Comparison of ENCODE assay signal across 9 cellular contexts in the genomic region with DNA sequence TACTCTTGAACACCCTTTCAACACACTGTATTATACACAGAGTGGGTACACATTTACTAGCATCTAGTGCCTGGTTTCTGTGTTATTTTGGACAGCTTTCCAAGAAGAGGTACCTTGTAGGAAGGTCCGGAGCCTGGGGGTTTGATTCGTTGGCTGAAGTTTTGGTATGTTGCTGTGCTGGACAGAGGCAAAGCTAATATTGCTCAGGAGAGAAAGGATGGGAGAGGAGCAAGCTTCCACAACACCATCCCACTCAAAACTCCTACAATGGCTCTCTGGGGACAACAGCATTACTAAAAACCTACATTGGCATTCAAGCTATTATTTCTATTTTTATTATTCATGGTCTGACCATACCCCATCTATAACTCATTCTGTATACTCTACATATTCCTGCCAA. TPM values are rescaled to one million over a fixed set of nuclear protein-coding genes. Genes with fewer than 3 reads are reported as not detected.
DNase-seq lines count a peak whose midpoint lies in the region; ATAC-seq and FAIRE-seq lines count a peak whose summit lies in the region.
"Had no signal": no experiment of that assay in that cellular context is flagged by ENCODE, and none has a peak within 500 bp of the region (broad histone marks: within the 10 kb centered on the region; RNA-seq: fewer than 3 reads in every experiment).

No MANE protein-coding gene starts in this region.

- peaks cover 36% of the 10 kb centered on the region for H3K4me1 Mint-ChIP-seq in activated CD4-positive, alpha-beta memory T cell treated with anti-CD3 and anti-CD28 coated beads, Interleukin-2, amount 10 ng/mL, durations not matched to agents 7 days and 5 days
- H3K4me1 Mint-ChIP-seq in stimulated activated effector memory CD8-positive, alpha-beta T cell treated with anti-CD3 and anti-CD28 coated beads, Interleukin-12 subunit alpha, Interleukin-12 subunit beta, amount 100 ng/mL, for 72 hours, result peaks cover 41% of the 10 kb centered on the region

- H3K36me3 Mint-ChIP-seq in activated CD4-positive, alpha-beta memory T cell treated with anti-CD3 and anti-CD28 coated beads, Interleukin-2, amount 10 ng/mL, durations not matched to agents 7 days and 5 days (ENCODE audit: low read depth), result peaks cover 2% of the 10 kb centered on the region
- H3K36me3 Mint-ChIP-seq in stimulated activated effector memory CD8-positive, alpha-beta T cell treated with anti-CD3 and anti-CD28 coated beads, Interleukin-12 subunit alpha, Interleukin-12 subunit beta, amount 100 ng/mL, for 72 hours, result peaks cover 5% of the 10 kb centered on the region

- H3K27me3 ChIP-seq in iPS-15b (ENCODE audit: control insufficient read depth, insufficient read depth, low read length), result peaks cover 35% of the 10 kb centered on the region

- H3K4me1 ChIP-seq in iPS-15b (ENCODE audit: control insufficient read depth, insufficient read depth, low read length), result peaks cover 6% of the 10 kb centered on the region

- DNase-seq in DMS53 (lab: John Stamatoyannopoulos, UW) (peak; percentile 16), DMS53 treated with DMSO at 0.1 percent for 48 hours (lab: John Stamatoyannopoulos, UW; ENCODE audit: unreplicated experiment) (no peak), frontal cortex (ENCODE audit: low spot score in 2 of 2) (no peak), left lobe of liver (ENCODE audit: low spot score) (no peak)
- no peak for DNase-seq in activated CD4-positive, alpha-beta memory T cell treated with anti-CD3 and anti-CD28 coated beads, Interleukin-2, amount 10 ng/mL, durations not matched to agents 7 days and 5 days
- DNase-seq in stimulated activated effector memory CD8-positive, alpha-beta T cell treated with anti-CD3 and anti-CD28 coated beads, Interleukin-12 subunit alpha, Interleukin-12 subunit beta, amount 100 ng/mL, for 72 hours (ENCODE audit: low spot score in 2 of 2), result no peak

- no peaks in the 10 kb centered on the region for H3K9me3 Mint-ChIP-seq in activated CD4-positive, alpha-beta memory T cell treated with anti-CD3 and anti-CD28 coated beads, Interleukin-2, amount 10 ng/mL, durations not matched to agents 7 days and 5 days
- no peaks in the 10 kb centered on the region for H3K9me3 Mint-ChIP-seq in stimulated activated effector memory CD8-positive, alpha-beta T cell treated with anti-CD3 and anti-CD28 coated beads, Interleukin-12 subunit alpha, Interleukin-12 subunit beta, amount 100 ng/mL, for 72 hours

- no peak for ATAC-seq in stimulated activated effector memory CD8-positive, alpha-beta T cell treated with anti-CD3 and anti-CD28 coated beads, Interleukin-12 subunit alpha, Interleukin-12 subunit beta, amount 100 ng/mL, for 72 hours
- ATAC-seq in HG02981 (IDR thresholded peaks at IDR 0.05; ENCODE audit: unreplicated experiment) (no peak), left lobe of liver (no peak)

- H3K9ac ChIP-seq in iPS-15b (ENCODE audit: low read depth, low read length), result no peak overlapping the region

- H3K9me3 ChIP-seq in iPS-15b (ENCODE audit: control insufficient read depth, insufficient read depth, low read length), result no peaks in the 10 kb centered on the region

- no peaks in the 10 kb centered on the region for H3K27me3 Mint-ChIP-seq in activated CD4-positive, alpha-beta memory T cell treated with anti-CD3 and anti-CD28 coated beads, Interleukin-2, amount 10 ng/mL, durations not matched to agents 7 days and 5 days

- H3K36me3 ChIP-seq in iPS-15b (ENCODE audit: control insufficient read depth, insufficient read depth, low read length), result no peaks in the 10 kb centered on the region

- peak overlapping the region; percentile 73 for H3K4me3 Mint-ChIP-seq in activated CD4-positive, alpha-beta memory T cell treated with anti-CD3 and anti-CD28 coated beads, Interleukin-2, amount 10 ng/mL, durations not matched to agents 7 days and 5 days
- H3K4me3 Mint-ChIP-seq in stimulated activated effector memory CD8-positive, alpha-beta T cell treated with anti-CD3 and anti-CD28 coated beads, Interleukin-12 subunit alpha, Interleukin-12 subunit beta, amount 100 ng/mL, for 72 hours, result peak overlapping the region; percentile 80

- CTCF ChIA-PET in activated CD4-positive, alpha-beta memory T cell treated with anti-CD3 and anti-CD28 coated beads, Interleukin-2, amount 10 ng/mL, durations not matched to agents 7 days and 5 days (lab: Charles Lee), result interaction anchor here (1.3 to 1.8 kb wide), 2 partner anchors 38 to 88 kb away, joined by 4 to 12 read pairs; no protein-coding TSS in a partner anchor

- no peak for FAIRE-seq in frontal cortex (lab: Jason Lieb, UNC)

- H3K4me3 ChIP-seq in iPS-15b (ENCODE audit: low read depth, low read length), result peak overlapping the region; percentile 60

- POLR2A ChIA-PET in activated CD4-positive, alpha-beta memory T cell treated with anti-CD3 and anti-CD28 coated beads, Interleukin-2, amount 10 ng/mL, durations not matched to agents 7 days and 5 days (lab: Charles Lee), result interaction anchor here (1.2 to 1.3 kb wide), 3 partner anchors 19 to 102 kb away, joined by 3 read pairs; no protein-coding TSS in a partner anchor

- H3K27ac Mint-ChIP-seq in activated CD4-positive, alpha-beta memory T cell treated with anti-CD3 and anti-CD28 coated beads, Interleukin-2, amount 10 ng/mL, durations not matched to agents 7 days and 5 days, result peak overlapping the region; percentile 74
- peak overlapping the region; percentile 48 for H3K27ac Mint-ChIP-seq in stimulated activated effector memory CD8-positive, alpha-beta T cell treated with anti-CD3 and anti-CD28 coated beads, Interleukin-12 subunit alpha, Interleukin-12 subunit beta, amount 100 ng/mL, for 72 hours

RNA-seq across cellular contexts. Expression of a gene that starts 1.1 kb away (rescaled TPM):
- total RNA-seq in activated CD4-positive, alpha-beta memory T cell treated with anti-CD3 and anti-CD28 coated beads, Interleukin-2, amount 10 ng/mL, durations not matched to agents 7 days and 5 days, result 10 to 100 TPM; 14.8 to 14.9 TPM
- total RNA-seq in frontal cortex (30.6 TPM), left lobe of liver (4.8 TPM)

RNA-seq across cellular contexts. Expression of a gene that starts 12.8 kb away (rescaled TPM):
- 1 to 10 TPM; 6.2 to 6.5 TPM for total RNA-seq in activated CD4-positive, alpha-beta memory T cell treated with anti-CD3 and anti-CD28 coated beads, Interleukin-2, amount 10 ng/mL, durations not matched to agents 7 days and 5 days
- 198 TPM for total RNA-seq in frontal cortex
- total RNA-seq in left lobe of liver, result 1.4 TPM

RNA-seq across cellular contexts. Expression of a gene that starts 57.2 kb away (rescaled TPM):
- not detected for total RNA-seq in activated CD4-positive, alpha-beta memory T cell treated with anti-CD3 and anti-CD28 coated beads, Interleukin-2, amount 10 ng/mL, durations not matched to agents 7 days and 5 days
- total RNA-seq in frontal cortex (37.9 TPM), left lobe of liver (not detected)
- total RNA-seq: A172 had no signal

Comparison
In these comparisons a context has a peak if more than half of its experiments do, and no peak if none do; other contexts are left out.
1. RNA of a gene that starts 12.8 kb away (total RNA-seq): 198 TPM in frontal cortex (single experiment); 6.2 to 6.5 TPM in activated CD4-positive, alpha-beta memory T cell treated with anti-CD3 and anti-CD28 coated beads, Interleukin-2, amount 10 ng/mL, durations not matched to agents 7 days and 5 days and 1.4 TPM in left lobe of liver (single experiment); every median in the first group is over 10 times any median in the second.
2. RNA of a gene that starts 57.2 kb away (total RNA-seq): 37.9 TPM in frontal cortex (single experiment); not detected in left lobe of liver (single experiment) and not detected in activated CD4-positive, alpha-beta memory T cell treated with anti-CD3 and anti-CD28 coated beads, Interleukin-2, amount 10 ng/mL, durations not matched to agents 7 days and 5 days; every median in the first group is over 10 times any median in the second.